In the genomic region with DNA sequence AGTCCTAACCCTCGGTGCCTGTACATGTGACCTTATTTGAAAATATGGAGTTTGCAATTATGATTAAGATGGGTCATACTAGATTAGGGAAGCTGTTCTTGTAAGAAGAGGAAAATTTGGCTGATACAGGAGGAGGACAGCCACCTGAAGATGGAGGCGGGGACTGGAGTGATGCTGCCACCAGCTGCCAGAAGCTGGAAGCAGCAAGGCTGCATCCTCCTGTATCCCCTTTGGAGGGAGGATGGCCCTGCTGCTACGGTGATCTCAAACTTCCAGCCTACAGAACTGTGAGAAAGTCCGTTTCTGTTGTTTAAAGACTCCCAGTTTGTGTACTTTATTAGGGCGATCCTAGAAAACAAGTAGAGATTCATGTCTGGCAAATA, we compare ENCODE assay signal across 9 cellular contexts. TPM values are rescaled to one million over a fixed set of nuclear protein-coding genes. Genes with fewer than 3 reads are reported as not detected.
DNase-seq lines count a peak whose midpoint lies in the region; ATAC-seq and TF ChIP-seq lines count a peak whose summit lies in the region.
"Not testable (repeated sequence)": the region's sequence is repeated elsewhere in the genome, so short reads cannot be mapped to it uniquely, and the experiment has no call there.
"Had no signal": no experiment of that assay in that cellular context is flagged by ENCODE, and none has a peak within 500 bp of the region (broad histone marks: within the 10 kb centered on the region; RNA-seq: fewer than 3 reads in every experiment).

No MANE protein-coding gene starts in this region.

- H3K4me3 Mint-ChIP-seq in activated CD8-positive, alpha-beta T cell treated with anti-CD3 and anti-CD28 coated beads for 36 hours, result peak overlapping the region; percentile 83
- H3K4me3 Mint-ChIP-seq in central memory CD8-positive, alpha-beta T cell, result peak overlapping the region; percentile 96

- not testable (repeated sequence) for H3K27me3 ChIP-seq in PC-3 (ENCODE audit: low read length); iPS-18a (ENCODE audit: control insufficient read depth, insufficient read depth, low read length); osteoblast (ENCODE audit: insufficient read depth, low read length)

- not testable (repeated sequence) for H3K27me3 Mint-ChIP-seq in activated CD8-positive, alpha-beta T cell treated with anti-CD3 and anti-CD28 coated beads for 36 hours; central memory CD8-positive, alpha-beta T cell

- not testable (repeated sequence) for H3K9me3 ChIP-seq in PC-3 (ENCODE audit: low read length); iPS-18a (ENCODE audit: control insufficient read depth, low read depth, low read length); osteoblast (ENCODE audit: low read depth, low read length)

- in situ Hi-C loops in KBM-7 (cut with MboI; ENCODE audit: low pct_unique_long_range_greater_than_20kb, low sequenced_read_pairs), result loop anchor here (25.0 kb wide), 1 partner anchor 403 kb away; no protein-coding TSS in a partner anchor

- CTCF ChIA-PET in PC-3 (lab: Charles Lee), result interaction anchor here (0.6 to 1.2 kb wide), 3 partner anchors 70 to 175 kb away, joined by 3 to 6 read pairs (median 3); no protein-coding TSS in a partner anchor
- CTCF ChIA-PET in activated CD8-positive, alpha-beta T cell treated with anti-CD3 and anti-CD28 coated beads for 36 hours (lab: Charles Lee), result interaction anchor here (0.7 to 1.6 kb wide), 6 partner anchors 10 to 339 kb away, joined by 3 to 6 read pairs (median 4); no protein-coding TSS in a partner anchor

- peak; percentile 53 for ATAC-seq in PC-3
- ATAC-seq in activated CD8-positive, alpha-beta T cell treated with anti-CD3 and anti-CD28 coated beads for 36 hours; central memory CD8-positive, alpha-beta T cell (replicated peaks; ENCODE audit: extremely low read depth, poor library complexity, severe bottlenecking): not testable (repeated sequence)

- H3K4me2 ChIP-seq in PC-3 (ENCODE audit: low read length) (peak overlapping the region; percentile 93), osteoblast (ENCODE audit: insufficient read depth, low read length) (peak overlapping the region; percentile 90)

- not testable (repeated sequence) for H3K36me3 Mint-ChIP-seq in activated CD8-positive, alpha-beta T cell treated with anti-CD3 and anti-CD28 coated beads for 36 hours (ENCODE audit: low read depth); central memory CD8-positive, alpha-beta T cell (ENCODE audit: insufficient read depth)

- H3K36me3 ChIP-seq in PC-3 (ENCODE audit: low read depth, low read length); iPS-18a (ENCODE audit: control insufficient read depth, low read depth, low read length); osteoblast (ENCODE audit: insufficient read depth, low read length): not testable (repeated sequence)

- H4K20me1 ChIP-seq in PC-3 (ENCODE audit: low read length); osteoblast (ENCODE audit: insufficient read depth, low read length): not testable (repeated sequence)

- H2AFZ ChIP-seq in PC-3 (ENCODE audit: low read length), result peak overlapping the region; percentile 93
- H2AFZ ChIP-seq in osteoblast (ENCODE audit: low read length), result peak overlapping the region; percentile 93

- H3K27ac ChIP-seq in PC-3 (ENCODE audit: low read length); iPS-18a (ENCODE audit: low read length); osteoblast (ENCODE audit: low read depth, low read length): not testable (repeated sequence)

- H3K4me1 ChIP-seq in PC-3 (ENCODE audit: insufficient read depth, low read length), result not testable (repeated sequence)
- peaks cover 14% of the 10 kb centered on the region for H3K4me1 ChIP-seq in iPS-18a (ENCODE audit: control insufficient read depth, low read depth, low read length)
- H3K4me1 ChIP-seq in osteoblast (ENCODE audit: insufficient read depth, low read length), result peaks cover 12% of the 10 kb centered on the region

- not testable (repeated sequence) for H3K9me3 Mint-ChIP-seq in activated CD8-positive, alpha-beta T cell treated with anti-CD3 and anti-CD28 coated beads for 36 hours; central memory CD8-positive, alpha-beta T cell

- not testable (repeated sequence) for H3K9me2 ChIP-seq in PC-3 (replicated peaks; ENCODE audit: low read length)

- H3F3A ChIP-seq in PC-3 (ENCODE audit: low read length, unreplicated experiment), result not testable (repeated sequence)

- POLR2A ChIA-PET in PC-3 (lab: Charles Lee; ENCODE audit: unreplicated experiment), result not testable (repeated sequence)
- POLR2A ChIA-PET in activated CD8-positive, alpha-beta T cell treated with anti-CD3 and anti-CD28 coated beads for 36 hours (lab: Charles Lee), result interaction anchor here (0.6 kb wide), 1 partner anchor 589 kb away, joined by 4 read pairs; no protein-coding TSS in a partner anchor

- DNase-seq in AG09309 (ENCODE audit: low read depth); activated CD8-positive, alpha-beta T cell treated with anti-CD3 and anti-CD28 coated beads for 36 hours; central memory CD8-positive, alpha-beta T cell (ENCODE audit: low spot score in 2 of 2); osteoblast (ENCODE audit: insufficient read length, low spot score, missing footprints): not testable (repeated sequence)
- DNase-seq in KBM-7 (peak; percentile 26), PC-3 (peak; percentile 18)

- H3K4me3 ChIP-seq in AG09309 (ENCODE audit: control insufficient read depth, low read depth, low read length), result peak overlapping the region; percentile 69; the same call in 1 of the 2 replicates
- H3K4me3 ChIP-seq in PC-3 (ENCODE audit: low read length), result peak overlapping the region; percentile 90
- peak overlapping the region; percentile 42 for H3K4me3 ChIP-seq in iPS-18a (ENCODE audit: low read length)
- peak overlapping the region; percentile 98 for H3K4me3 ChIP-seq in osteoblast (ENCODE audit: insufficient read depth, low read length)

- peaks cover 19% of the 10 kb centered on the region for H3K4me1 Mint-ChIP-seq in activated CD8-positive, alpha-beta T cell treated with anti-CD3 and anti-CD28 coated beads for 36 hours (ENCODE audit: low read depth)
- peaks cover 25% of the 10 kb centered on the region for H3K4me1 Mint-ChIP-seq in central memory CD8-positive, alpha-beta T cell

- not testable (repeated sequence) for BruUV-seq in PC-3 (replicated peaks; lab: Mats Ljungman, UMichigan)

- H3K9ac ChIP-seq in PC-3 (ENCODE audit: low read length), result peak overlapping the region; percentile 91; the same call in 1 of the 2 replicates
- not testable (repeated sequence) for H3K9ac ChIP-seq in iPS-18a (ENCODE audit: low read length)

- TF ChIP-seq CTCF in AG09309 (IDR thresholded peaks at IDR 0.05; ENCODE audit: control insufficient read depth, insufficient read depth, low read depth, low read length, missing control alignments), result peak; percentile 26
- peak; percentile 54 for TF ChIP-seq CTCF in GM12873 (IDR thresholded peaks at IDR 0.05; ENCODE audit: insufficient read depth, low read depth, low read length, missing control alignments)
- peak; percentile 63 for TF ChIP-seq CTCF in PC-3 (conservative IDR thresholded peaks at IDR 0.05; ENCODE audit: low read depth, low read length)
- TF ChIP-seq CTCF in activated CD8-positive, alpha-beta T cell treated with anti-CD3 and anti-CD28 coated beads for 36 hours (IDR thresholded peaks at IDR 0.05), result not testable (repeated sequence)
- TF ChIP-seq CTCF in osteoblast (IDR thresholded peaks at IDR 0.05; ENCODE audit: extremely low read depth, low read depth, low read length), result peak; percentile 30

- intact Hi-C loops in PC-3 (cut with micrococcal nuclease), result not testable (repeated sequence)
- intact Hi-C loops in activated CD8-positive, alpha-beta T cell treated with anti-CD3 and anti-CD28 coated beads for 36 hours (cut with micrococcal nuclease), result loop anchor here (5.0 kb wide), 1 partner anchor 432 kb away; no protein-coding TSS in a partner anchor

- H3K27ac Mint-ChIP-seq in activated CD8-positive, alpha-beta T cell treated with anti-CD3 and anti-CD28 coated beads for 36 hours, result not testable (repeated sequence)
- H3K27ac Mint-ChIP-seq in central memory CD8-positive, alpha-beta T cell (ENCODE audit: low read depth), result peak overlapping the region; percentile 86

- H3K79me2 ChIP-seq in PC-3 (ENCODE audit: low read length), result peaks cover 22% of the 10 kb centered on the region
- peaks cover 20% of the 10 kb centered on the region for H3K79me2 ChIP-seq in osteoblast (ENCODE audit: insufficient read depth, low read length)

RNA-seq across cellular contexts. Expression of a gene that starts 1.0 kb away (rescaled TPM):
- total RNA-seq in PC-3 (2014; rRNA removed) (30.5 and 31.0 TPM in 2 replicates), osteoblast (29.3 and 33.3 TPM in 2 replicates)
- 10 to 100 TPM; 17.2 to 18.5 TPM for total RNA-seq in activated CD8-positive, alpha-beta T cell treated with anti-CD3 and anti-CD28 coated beads for 36 hours

RNA-seq across cellular contexts. Expression of a gene that starts 7.1 kb away (rescaled TPM):
- total RNA-seq in PC-3 (2014; rRNA removed) (0.23 TPM in 1 of 2 replicates, not detected in the other), osteoblast (not detected in 2 replicates)
- not detected for total RNA-seq in activated CD8-positive, alpha-beta T cell treated with anti-CD3 and anti-CD28 coated beads for 36 hours
- total RNA-seq: vagina had no signal

Comparison
In these comparisons a context has a peak if more than half of its experiments do, and no peak if none do; other contexts are left out.
1. H3K4me3 ChIP-seq: peak in every context shown above with its lines; median percentile 98 in osteoblast; 90 in PC-3; 69 in AG09309; 42 in iPS-18a.